27 cellular contexts compared by ENCODE assay signal in the genomic region with DNA sequence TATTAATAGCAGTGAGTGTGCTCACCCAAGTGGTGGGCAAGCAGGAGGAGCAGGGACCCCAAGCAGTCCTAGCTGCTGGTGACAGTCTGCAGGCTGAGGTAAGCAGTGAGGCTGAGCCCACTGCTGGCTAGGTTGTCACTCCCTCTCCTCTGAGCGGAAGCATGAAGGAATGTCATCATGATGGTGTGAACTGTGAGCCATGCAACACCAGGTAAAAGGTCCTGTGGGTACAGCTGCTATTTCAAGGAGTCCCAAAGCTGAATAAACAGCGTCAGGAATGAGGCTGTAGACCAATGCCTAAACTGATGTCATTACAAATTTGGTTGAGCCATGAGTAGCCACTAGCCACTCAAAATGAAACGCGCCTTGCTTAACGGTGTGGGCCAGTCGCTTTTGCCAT.
"Had no signal": no experiment of that assay in that cellular context is flagged by ENCODE, and none has a peak within 500 bp of the region (broad histone marks: within the 10 kb centered on the region; RNA-seq: fewer than 3 reads in every experiment).

No MANE protein-coding gene starts in this region.

- H3K27me3 ChIP-seq: tibial nerve, upper lobe of left lung, vagina had no signal

- H3K4me1 ChIP-seq: left ventricle myocardium inferior, prostate gland, vagina had no signal

- H3K9me3 Mint-ChIP-seq: immature natural killer cell; natural killer cell treated with Interleukin-12 subunit alpha and Interleukin-12 subunit beta and Interleukin-15 and Interleukin-18, amount 100 ng/mL, for 72 hours; stimulated activated memory B cell treated with anti-CD40 and anti-IgM and Interleukin-4, amounts not matched to agents 10 μg/mL and 1 μg/mL and 100 μg/mL, for 72 hours; stimulated activated naive CD8-positive, alpha-beta T cell treated with anti-CD3 and anti-CD28 coated beads, Interleukin-15, amount 100 ng/mL, for 72 hours had no signal

- H3K4me3 ChIP-seq: left ventricle myocardium inferior, lung, mucosa of descending colon, ovary, prostate gland, smooth muscle cell, tibial nerve, upper lobe of left lung, vagina had no signal

- DNase-seq: hypothalamus; immature natural killer cell; kidney; left colon; left ventricle myocardium inferior; midbrain; mucosa of descending colon; naive thymus-derived CD4-positive, alpha-beta T cell; ovary; retina; right cardiac atrium; stimulated activated CD4-positive, alpha-beta T cell treated with anti-CD3 and anti-CD28 coated beads, Interleukin-1b, Interleukin-23, amount 100 ng/mL, for 48 hours; stimulated activated CD4-positive, alpha-beta T cell treated with anti-CD3 and anti-CD28 coated beads, Interleukin-2, amount 100 ng/mL, for 48 hours; stimulated activated CD4-positive, alpha-beta T cell treated with anti-CD3 and anti-CD28 coated beads, Interleukin-4, amount 100 ng/mL, for 4 hours; stimulated activated CD8-positive, alpha-beta memory T cell treated with anti-CD3 and anti-CD28 coated beads, Interleukin-4, amount 100 ng/mL, for 48 hours; stimulated activated naive CD4-positive, alpha-beta T cell treated with Interleukin-2 at 50 U/mL for 16 hours; stimulated activated naive CD8-positive, alpha-beta T cell treated with anti-CD3 and anti-CD28 coated beads, Interleukin-15, amount 100 ng/mL, for 72 hours; substantia nigra; upper lobe of left lung had no signal

- FAIRE-seq: islet of Langerhans had no signal

- H3K36me3 Mint-ChIP-seq: natural killer cell treated with Interleukin-12 subunit alpha and Interleukin-12 subunit beta and Interleukin-15 and Interleukin-18, amount 100 ng/mL, for 72 hours had no signal

- H3K4me2 ChIP-seq: smooth muscle cell had no signal

- ATAC-seq: left colon; mucosa of descending colon; naive thymus-derived CD4-positive, alpha-beta T cell; right cardiac atrium; stimulated activated memory B cell treated with anti-CD40 and anti-IgM and Interleukin-4, amounts not matched to agents 10 μg/mL and 1 μg/mL and 100 μg/mL, for 72 hours; stimulated activated naive CD8-positive, alpha-beta T cell treated with anti-CD3 and anti-CD28 coated beads, Interleukin-15, amount 100 ng/mL, for 72 hours had no signal

- H3K4me3 Mint-ChIP-seq: immature natural killer cell; naive thymus-derived CD4-positive, alpha-beta T cell; natural killer cell treated with Interleukin-12 subunit alpha and Interleukin-12 subunit beta and Interleukin-15 and Interleukin-18, amount 100 ng/mL, for 72 hours; stimulated activated memory B cell treated with anti-CD40 and anti-IgM and Interleukin-4, amounts not matched to agents 10 μg/mL and 1 μg/mL and 100 μg/mL, for 72 hours; stimulated activated naive CD8-positive, alpha-beta T cell treated with anti-CD3 and anti-CD28 coated beads, Interleukin-15, amount 100 ng/mL, for 72 hours had no signal

- H3K27ac Mint-ChIP-seq: immature natural killer cell; natural killer cell treated with Interleukin-12 subunit alpha and Interleukin-12 subunit beta and Interleukin-15 and Interleukin-18, amount 100 ng/mL, for 72 hours; stimulated activated memory B cell treated with anti-CD40 and anti-IgM and Interleukin-4, amounts not matched to agents 10 μg/mL and 1 μg/mL and 100 μg/mL, for 72 hours; stimulated activated naive CD8-positive, alpha-beta T cell treated with anti-CD3 and anti-CD28 coated beads, Interleukin-15, amount 100 ng/mL, for 72 hours had no signal

- H3K36me3 ChIP-seq: ovary, prostate gland had no signal

- H3K9me3 ChIP-seq: left ventricle myocardium inferior, mucosa of descending colon, ovary, prostate gland, tibial nerve, upper lobe of left lung, vagina had no signal

- H3K27me3 Mint-ChIP-seq: naive thymus-derived CD4-positive, alpha-beta T cell; natural killer cell treated with Interleukin-12 subunit alpha and Interleukin-12 subunit beta and Interleukin-15 and Interleukin-18, amount 100 ng/mL, for 72 hours; stimulated activated memory B cell treated with anti-CD40 and anti-IgM and Interleukin-4, amounts not matched to agents 10 μg/mL and 1 μg/mL and 100 μg/mL, for 72 hours; stimulated activated naive CD8-positive, alpha-beta T cell treated with anti-CD3 and anti-CD28 coated beads, Interleukin-15, amount 100 ng/mL, for 72 hours had no signal

- H3K27ac ChIP-seq: left ventricle myocardium inferior, ovary, prostate gland, tibial nerve, upper lobe of left lung, vagina had no signal
